In genomic region chr4:110120506-110120905, GRCh38 we compare ENCODE assay signal across 26 cellular contexts.
"Had no signal": no experiment of that assay in that cellular context is flagged by ENCODE, and none has a peak within 500 bp of the region (broad histone marks: within the 10 kb centered on the region; RNA-seq: fewer than 3 reads in every experiment).

No MANE protein-coding gene starts in this region.

- DNase-seq: activated B cell treated with CpG ODN at 0.5 μM for 24 hours; activated CD4-positive, alpha-beta memory T cell treated with anti-CD3 and anti-CD28 coated beads for 36 hours; activated CD4-positive, alpha-beta T cell treated with anti-CD3 and anti-CD28 coated beads for 48 hours; activated CD4-positive, alpha-beta T cell treated with anti-CD3 and anti-CD28 coated beads, Interleukin-2, amount 50 U/mL, for 1 hour; activated CD8-positive, alpha-beta memory T cell treated with anti-CD3 and anti-CD28 coated beads, Interleukin-2, amount 10 ng/mL, durations not matched to agents 7 days and 5 days; activated CD8-positive, alpha-beta memory T cell treated with anti-CD3 and anti-CD28 coated beads, Interleukin-2, amount 50 U/mL, for 4 hours; activated CD8-positive, alpha-beta T cell treated with anti-CD3 and anti-CD28 coated beads, Interleukin-2, amount 10 ng/mL, durations not matched to agents 7 days and 5 days; activated gamma-delta T cell; activated naive CD4-positive, alpha-beta T cell; activated naive CD4-positive, alpha-beta T cell treated with anti-CD3 and anti-CD28 coated beads, Interleukin-2, amount 10 ng/mL, durations not matched to agents 7 days and 5 days; activated naive CD8-positive, alpha-beta T cell treated with anti-CD3 and anti-CD28 coated beads, Interleukin-2, amount 10 ng/mL, durations not matched to agents 7 days and 5 days; activated T-cell treated with anti-CD3 and anti-CD28 coated beads, Interleukin-2, amount 50 U/mL, for 1 hour; activated T-cell treated with anti-CD3 and anti-CD28 coated beads, Interleukin-2, amount 50 U/mL, for 48 hours; amniotic stem cell; anterior cingulate cortex; brain microvascular endothelial cell; caudate nucleus; cortex of kidney; effector CD4-positive, alpha-beta T cell; effector memory CD8-positive, alpha-beta T cell; esophagus squamous epithelium; foreskin melanocyte; T-helper 2 cell had no signal

- H3K27me3 Mint-ChIP-seq: activated B cell treated with CpG ODN at 0.5 μM for 24 hours; activated CD4-positive, alpha-beta memory T cell treated with anti-CD3 and anti-CD28 coated beads for 36 hours; activated CD8-positive, alpha-beta memory T cell treated with anti-CD3 and anti-CD28 coated beads, Interleukin-2, amount 10 ng/mL, durations not matched to agents 7 days and 5 days; activated naive CD4-positive, alpha-beta T cell treated with anti-CD3 and anti-CD28 coated beads, Interleukin-2, amount 10 ng/mL, durations not matched to agents 7 days and 5 days; effector memory CD8-positive, alpha-beta T cell had no signal

- H3K9me3 Mint-ChIP-seq: activated B cell treated with CpG ODN at 0.5 μM for 24 hours; activated CD4-positive, alpha-beta memory T cell treated with anti-CD3 and anti-CD28 coated beads for 36 hours; activated naive CD4-positive, alpha-beta T cell treated with anti-CD3 and anti-CD28 coated beads, Interleukin-2, amount 10 ng/mL, durations not matched to agents 7 days and 5 days; activated naive CD4-positive, alpha-beta T cell treated with anti-CD3 and anti-CD28 coated beads, Interleukin-2, amount 50 U/mL, for 72 hours; effector memory CD8-positive, alpha-beta T cell had no signal

- H3K4me1 ChIP-seq: gastroesophageal sphincter had no signal

- H3K27ac Mint-ChIP-seq: activated B cell treated with CpG ODN at 0.5 μM for 24 hours; activated CD4-positive, alpha-beta memory T cell treated with anti-CD3 and anti-CD28 coated beads for 36 hours; activated CD8-positive, alpha-beta memory T cell treated with anti-CD3 and anti-CD28 coated beads, Interleukin-2, amount 10 ng/mL, durations not matched to agents 7 days and 5 days; activated CD8-positive, alpha-beta T cell treated with anti-CD3 and anti-CD28 coated beads, Interleukin-2, amount 10 ng/mL, durations not matched to agents 7 days and 5 days; activated naive CD4-positive, alpha-beta T cell treated with anti-CD3 and anti-CD28 coated beads, Interleukin-2, amount 10 ng/mL, durations not matched to agents 7 days and 5 days; activated naive CD8-positive, alpha-beta T cell treated with anti-CD3 and anti-CD28 coated beads, Interleukin-2, amount 10 ng/mL, durations not matched to agents 7 days and 5 days; effector memory CD8-positive, alpha-beta T cell had no signal

- ATAC-seq: activated CD4-positive, CD25-positive, alpha-beta regulatory T cell treated with anti-CD3 and anti-CD28 coated beads, Interleukin-2, amount 50 U/mL, for 24 hours; activated CD8-positive, alpha-beta memory T cell treated with anti-CD3 and anti-CD28 coated beads, Interleukin-2, amount 10 ng/mL, durations not matched to agents 7 days and 5 days; activated CD8-positive, alpha-beta T cell treated with anti-CD3 and anti-CD28 coated beads, Interleukin-2, amount 10 ng/mL, durations not matched to agents 7 days and 5 days; activated naive CD4-positive, alpha-beta T cell treated with anti-CD3 and anti-CD28 coated beads, Interleukin-2, amount 50 U/mL, for 72 hours; effector memory CD8-positive, alpha-beta T cell; gastroesophageal sphincter had no signal

- H3K4me3 Mint-ChIP-seq: activated B cell treated with CpG ODN at 0.5 μM for 24 hours; activated CD4-positive, alpha-beta memory T cell treated with anti-CD3 and anti-CD28 coated beads for 36 hours; activated CD8-positive, alpha-beta memory T cell treated with anti-CD3 and anti-CD28 coated beads, Interleukin-2, amount 10 ng/mL, durations not matched to agents 7 days and 5 days; activated CD8-positive, alpha-beta T cell treated with anti-CD3 and anti-CD28 coated beads, Interleukin-2, amount 10 ng/mL, durations not matched to agents 7 days and 5 days; activated naive CD4-positive, alpha-beta T cell treated with anti-CD3 and anti-CD28 coated beads, Interleukin-2, amount 10 ng/mL, durations not matched to agents 7 days and 5 days; activated naive CD8-positive, alpha-beta T cell treated with anti-CD3 and anti-CD28 coated beads, Interleukin-2, amount 10 ng/mL, durations not matched to agents 7 days and 5 days; effector memory CD8-positive, alpha-beta T cell had no signal

- H3K36me3 ChIP-seq: brain microvascular endothelial cell, esophagus squamous epithelium, gastroesophageal sphincter had no signal

- H3K4me1 Mint-ChIP-seq: activated B cell treated with CpG ODN at 0.5 μM for 24 hours had no signal

- H3K9me3 ChIP-seq: esophagus squamous epithelium, gastroesophageal sphincter had no signal

- H3K4me3 ChIP-seq: esophagus squamous epithelium, gastroesophageal sphincter had no signal

- H3K27me3 ChIP-seq: brain microvascular endothelial cell, esophagus squamous epithelium, gastroesophageal sphincter had no signal

- H3K27ac ChIP-seq: gastroesophageal sphincter had no signal

- H3K36me3 Mint-ChIP-seq: activated CD4-positive, alpha-beta memory T cell treated with anti-CD3 and anti-CD28 coated beads for 36 hours; activated naive CD4-positive, alpha-beta T cell treated with anti-CD3 and anti-CD28 coated beads, Interleukin-2, amount 50 U/mL, for 72 hours had no signal
